In genomic region chr1:20733361-20733975, GRCh38 we compare ENCODE assay signal across 8 cellular contexts. TPM values are rescaled to one million over a fixed set of nuclear protein-coding genes. Genes with fewer than 3 reads are reported as not detected.
DNase-seq lines count a peak whose midpoint lies in the region; ATAC-seq and TF ChIP-seq lines count a peak whose summit lies in the region.

No MANE protein-coding gene starts in this region.

- H3K36me3 Mint-ChIP-seq in MCF 10A (ENCODE audit: insufficient read depth, unreplicated experiment), result peaks cover 33% of the 10 kb centered on the region
- peaks cover 0 to 21% (median 5%) of the 10 kb centered on the region in 5 donors for H3K36me3 Mint-ChIP-seq in naive thymus-derived CD4-positive, alpha-beta T cell

- CTCF ChIA-PET in MCF 10A (lab: Yijun Ruan, JAX) (interaction anchor here (0.6 to 1.3 kb wide), 6 partner anchors 34 to 237 kb away, joined by 3 to 5 read pairs (median 3); no protein-coding TSS in a partner anchor), GM10248 (lab: Yijun Ruan, JAX) (interaction anchor here (1.0 to 4.3 kb wide), 5 partner anchors 9 to 462 kb away, joined by 3 to 24 read pairs (median 3); no protein-coding TSS in a partner anchor)
- CTCF ChIA-PET in naive thymus-derived CD4-positive, alpha-beta T cell (lab: Charles Lee), result interaction anchor here (1.1 kb wide), 1 partner anchor 36 kb away, joined by 7 read pairs; no protein-coding TSS in a partner anchor

- POLR2A ChIA-PET in MCF 10A (lab: Yijun Ruan, JAX), result interaction anchor here (0.6 to 2.2 kb wide), 9 partner anchors 10 to 54 kb away, joined by 3 to 17 read pairs (median 5); partner anchors contain the start of gene HP1BP3
- POLR2A ChIA-PET in naive thymus-derived CD4-positive, alpha-beta T cell (lab: Charles Lee), result no interaction called here
- POLR2A ChIA-PET in GM10248 (lab: Yijun Ruan, JAX), result interaction anchor here (0.6 kb wide), 1 partner anchor 397 kb away, joined by 7 read pairs; no protein-coding TSS in a partner anchor

- TSS peak; percentile 86 for BruUV-seq in MCF 10A (replicated peaks; lab: Mats Ljungman, UMichigan)

- peak overlapping the region; percentile 85 for H3K4me3 Mint-ChIP-seq in MCF 10A (ENCODE audit: unreplicated experiment)
- peak overlapping the region; percentile 86 to 95 (median 88) for H3K4me3 Mint-ChIP-seq in naive thymus-derived CD4-positive, alpha-beta T cell

- peak overlapping the region; percentile 90 for H3K27ac Mint-ChIP-seq in MCF 10A (ENCODE audit: low read depth, unreplicated experiment)
- H3K27ac Mint-ChIP-seq in naive thymus-derived CD4-positive, alpha-beta T cell, result peak overlapping the region in 5 of 9 donors; percentile 17 to 83 (median 49)

- H3K4me1 Mint-ChIP-seq in MCF 10A (ENCODE audit: insufficient read depth, unreplicated experiment), result peaks cover 2% of the 10 kb centered on the region
- peaks cover 8 to 23% (median 17%) of the 10 kb centered on the region in 7 donors for H3K4me1 Mint-ChIP-seq in naive thymus-derived CD4-positive, alpha-beta T cell

- H3K4me3 ChIP-seq in naive thymus-derived CD4-positive, alpha-beta T cell (ENCODE audit: low read length), result peak overlapping the region; percentile 63

- TF ChIP-seq CTCF in MCF 10A (IDR thresholded peaks at IDR 0.05; ENCODE audit: unreplicated experiment) (no peak), GM10248 (IDR thresholded peaks at IDR 0.05; ENCODE audit: control extremely low read depth, extremely low read depth, low read depth, missing control alignments) (no peak)

- H3K9me3 Mint-ChIP-seq in MCF 10A (ENCODE audit: unreplicated experiment), result no peaks in the 10 kb centered on the region
- H3K9me3 Mint-ChIP-seq in naive thymus-derived CD4-positive, alpha-beta T cell, result no peaks in the 10 kb centered on the region

- peaks cover 0 to 8% of the 10 kb centered on the region in 2 donors for H3K27me3 ChIP-seq in naive thymus-derived CD4-positive, alpha-beta T cell (ENCODE audit: control insufficient read depth in 2 of 2, insufficient read depth in 2 of 2, low read length in 2 of 2)

- no peaks in the 10 kb centered on the region for H3K27me3 Mint-ChIP-seq in MCF 10A (ENCODE audit: insufficient read depth, unreplicated experiment)
- peaks cover 5 to 44% (median 20%) of the 10 kb centered on the region in 5 donors for H3K27me3 Mint-ChIP-seq in naive thymus-derived CD4-positive, alpha-beta T cell

- no peak overlapping the region for H3K27ac ChIP-seq in naive thymus-derived CD4-positive, alpha-beta T cell (ENCODE audit: low read depth, low read length)

- H3K9me3 ChIP-seq in naive thymus-derived CD4-positive, alpha-beta T cell (ENCODE audit: control insufficient read depth in 2 of 3, low read length in 3 of 3), result no peaks in the 10 kb centered on the region

- H3K36me3 ChIP-seq in naive thymus-derived CD4-positive, alpha-beta T cell (ENCODE audit: control insufficient read depth in 2 of 3, insufficient read depth in 3 of 3, low read length in 3 of 3), result peaks cover 0 to 10% (median 0%) of the 10 kb centered on the region in 3 experiments

- ATAC-seq in HG02885 (IDR thresholded peaks at IDR 0.05; ENCODE audit: poor library complexity, unreplicated experiment) (peak; percentile 14), GM18907 (IDR thresholded peaks at IDR 0.05; ENCODE audit: unreplicated experiment) (no peak)
- ATAC-seq in naive thymus-derived CD4-positive, alpha-beta T cell, result no peak

- intact Hi-C loops in MCF 10A (cut with micrococcal nuclease), result loop anchor here (1.0 kb wide), 1 partner anchor 37 kb away; no protein-coding TSS in a partner anchor
- intact Hi-C loops in naive thymus-derived CD4-positive, alpha-beta T cell (cut with micrococcal nuclease), result loop anchor here (1.0 to 5.0 kb wide), 7 partner anchors 15 to 211 kb away; partner anchors contain the start of genes DDOST (in 1 of the 2), HP1BP3 (in 1 of the 2), KIF17 (in 1 of the 2) and PINK1 (in 1 of the 2)

- DNase-seq in AG20443 (ENCODE audit: low spot score), result peak; percentile 6
- no peak for DNase-seq in MCF 10A (ENCODE audit: unreplicated experiment)
- DNase-seq in naive thymus-derived CD4-positive, alpha-beta T cell, result no peak
- DNase-seq in SKM-1 treated with dmso at 0.1 percent for 144 hours (lab: John Stamatoyannopoulos, UW; ENCODE audit: unreplicated experiment), result no peak
- DNase-seq in NCI-H1436 treated with DMSO at 0.1 percent for 48 hours (lab: John Stamatoyannopoulos, UW), result no peak
- DNase-seq in GM10248 (ENCODE audit: extremely low spot score), result no peak

- H3K4me1 ChIP-seq in naive thymus-derived CD4-positive, alpha-beta T cell (ENCODE audit: control insufficient read depth in 2 of 2, insufficient read depth in 2 of 2, low read length in 2 of 2), result peaks cover 8 to 14% of the 10 kb centered on the region in 2 donors

RNA-seq across cellular contexts. Expression of gene SH2D5, which starts 1.0 kb away (rescaled TPM):
- total RNA-seq in MCF 10A (2022), result 14.0 and 14.6 TPM in 2 replicates
- under 1 TPM in 2 of 5 experiments, not detected in 3; 0.35 TPM for total RNA-seq in naive thymus-derived CD4-positive, alpha-beta T cell
- polyA plus RNA-seq in naive thymus-derived CD4-positive, alpha-beta T cell, result not detected

RNA-seq across cellular contexts. Expression of gene KIF17, which starts 15.7 kb away (rescaled TPM):
- total RNA-seq in MCF 10A (2022), result 0.19 and 1.9 TPM in 2 replicates
- not detected for total RNA-seq in naive thymus-derived CD4-positive, alpha-beta T cell
- not detected for polyA plus RNA-seq in naive thymus-derived CD4-positive, alpha-beta T cell

RNA-seq across cellular contexts. Expression of gene HP1BP3, which starts 53.6 kb away (rescaled TPM):
- 245 and 247 TPM in 2 replicates for total RNA-seq in MCF 10A (2022)
- total RNA-seq in naive thymus-derived CD4-positive, alpha-beta T cell, result 100 to 1,000 TPM; 236 to 417 (median 288) TPM
- 100 to 1,000 TPM; 234 to 322 TPM for polyA plus RNA-seq in naive thymus-derived CD4-positive, alpha-beta T cell

Comparison
In these comparisons a context has a peak if more than half of its experiments do, and no peak if none do; other contexts are left out.
1. RNA of gene SH2D5, which starts 1.0 kb away (total RNA-seq): 14.0 to 14.6 TPM in MCF 10A; 0.35 TPM in naive thymus-derived CD4-positive, alpha-beta T cell; every median in the first group is over 10 times any median in the second.